In the genomic region with DNA sequence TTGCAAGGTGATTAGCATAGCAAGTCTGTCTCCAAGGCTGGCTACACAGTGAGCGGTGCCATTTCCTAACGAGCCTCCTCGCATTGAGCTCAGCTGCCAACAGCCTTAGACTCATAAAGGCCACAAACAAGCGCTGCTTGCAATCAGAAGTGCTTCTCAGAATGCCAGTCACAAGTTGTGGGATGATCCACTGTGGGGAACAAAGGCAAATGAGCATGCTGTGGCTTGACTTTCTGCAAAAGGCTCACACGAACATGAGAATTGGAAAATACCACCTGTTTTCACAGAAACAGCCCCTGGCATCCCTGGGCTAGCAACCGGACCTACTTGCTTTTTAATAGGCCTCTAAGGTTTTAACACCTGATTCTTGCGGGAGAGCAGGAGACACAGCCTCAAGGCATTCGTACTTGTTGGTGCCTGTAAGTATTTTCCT, we compare ENCODE assay signal across 15 cellular contexts.
DNase-seq lines count a peak whose midpoint lies in the region; ATAC-seq and TF ChIP-seq lines count a peak whose summit lies in the region.
"Had no signal": no experiment of that assay in that cellular context is flagged by ENCODE, and none has a peak within 500 bp of the region (broad histone marks: within the 10 kb centered on the region; RNA-seq: fewer than 3 reads in every experiment).

No MANE protein-coding gene starts in this region.

- no peak overlapping the region for H3K4me3 Mint-ChIP-seq in mesothelial cell of epicardium
- H3K4me3 Mint-ChIP-seq: activated T-cell treated with anti-CD3 and anti-CD28 coated beads, Interleukin-2, amount 50 U/mL, for 4 hours; CD8-positive, alpha-beta memory T cell had no signal

- H3K27me3 Mint-ChIP-seq in mesothelial cell of epicardium (ENCODE audit: low read depth) = no peaks in the 10 kb centered on the region
- H3K27me3 Mint-ChIP-seq: CD8-positive, alpha-beta memory T cell had no signal

- no peak for ATAC-seq in HG02885 (IDR thresholded peaks at IDR 0.05; ENCODE audit: poor library complexity, unreplicated experiment)
- ATAC-seq: activated T-cell treated with anti-CD3 and anti-CD28 coated beads, Interleukin-2, amount 50 U/mL, for 4 hours; right cardiac atrium had no signal

- peak in 3 of 56 donors; percentile 13 to 33 (median 15) for TF ChIP-seq CTCF in dorsolateral prefrontal cortex (IDR thresholded peaks at IDR 0.05 in 54 of 56, conservative IDR thresholded peaks at IDR 0.05 in 2 of 56; ENCODE audit: low read depth in 1 of 56, partially characterized antibody in 56 of 56)
- TF ChIP-seq CTCF in mesothelial cell of epicardium (IDR thresholded peaks at IDR 0.05; ENCODE audit: unreplicated experiment) = no peak

- peak overlapping the region; percentile 90 for H3K27ac Mint-ChIP-seq in mesothelial cell of epicardium

- H3K4me3 ChIP-seq in dorsolateral prefrontal cortex = peak overlapping the region in 5 of 59 donors; percentile 6 to 45 (median 9)
- H3K4me3 ChIP-seq: Peyer's patch had no signal

- intact Hi-C loops in dorsolateral prefrontal cortex (cut with DNase I) = no loop called here

- H3K27ac ChIP-seq in dorsolateral prefrontal cortex (peak overlapping the region; percentile 40 to 97 (median 89)), substantia nigra (ENCODE audit: low read depth, low read length, poor library complexity, severe bottlenecking) (peak overlapping the region; percentile 89)
- H3K27ac ChIP-seq: KMS-11 had no signal

- H3K9me3 Mint-ChIP-seq in mesothelial cell of epicardium = no peaks in the 10 kb centered on the region
- H3K9me3 Mint-ChIP-seq: activated T-cell treated with anti-CD3 and anti-CD28 coated beads, Interleukin-2, amount 50 U/mL, for 4 hours; CD8-positive, alpha-beta memory T cell had no signal

- peaks cover 42% of the 10 kb centered on the region for H3K4me1 Mint-ChIP-seq in mesothelial cell of epicardium
- H3K4me1 Mint-ChIP-seq: CD8-positive, alpha-beta memory T cell had no signal

- peaks cover 21% of the 10 kb centered on the region for H3K36me3 Mint-ChIP-seq in mesothelial cell of epicardium

- no peaks in the 10 kb centered on the region for H3K27me3 ChIP-seq in dorsolateral prefrontal cortex
- H3K27me3 ChIP-seq: Peyer's patch had no signal

- peak; percentile 35 for DNase-seq in NCI-H2107 (lab: John Stamatoyannopoulos, UW)
- DNase-seq in dorsolateral prefrontal cortex = peak in 8 of 10 donors; percentile 47 to 86 (median 76)
- no peak for DNase-seq in mesothelial cell of epicardium (ENCODE audit: low spot score in 2 of 2, unreplicated experiment in 2 of 2)
- DNase-seq in substantia nigra (lab: John Stamatoyannopoulos, UW) = peak in 41 of 49 donors; percentile 24 to 86 (median 63)
- no peak for DNase-seq in COLO668 (lab: John Stamatoyannopoulos, UW; ENCODE audit: unreplicated experiment)
- no peak for DNase-seq in activated T-cell treated with anti-CD3 and anti-CD28 coated beads for 4 hours
- DNase-seq in amniotic stem cell (lab: John Stamatoyannopoulos, UW) = no peak
- DNase-seq: activated T-cell treated with anti-CD3 and anti-CD28 coated beads, Interleukin-2, amount 50 U/mL, for 4 hours; CD8-positive, alpha-beta memory T cell; GOT3; NCI-H345 had no signal

Comparison
In these comparisons a context has a peak if more than half of its experiments do, and no peak if none do; other contexts are left out.
1. DNase-seq: peak in NCI-H2107 (single experiment), dorsolateral prefrontal cortex (8 of 10) and substantia nigra (41 of 49); none in mesothelial cell of epicardium (0 of 2), COLO668 (single experiment), activated T-cell treated with anti-CD3 and anti-CD28 coated beads for 4 hours (single experiment) and amniotic stem cell (single experiment).